ENCODE assay signal across 27 cellular contexts in the genomic region with DNA sequence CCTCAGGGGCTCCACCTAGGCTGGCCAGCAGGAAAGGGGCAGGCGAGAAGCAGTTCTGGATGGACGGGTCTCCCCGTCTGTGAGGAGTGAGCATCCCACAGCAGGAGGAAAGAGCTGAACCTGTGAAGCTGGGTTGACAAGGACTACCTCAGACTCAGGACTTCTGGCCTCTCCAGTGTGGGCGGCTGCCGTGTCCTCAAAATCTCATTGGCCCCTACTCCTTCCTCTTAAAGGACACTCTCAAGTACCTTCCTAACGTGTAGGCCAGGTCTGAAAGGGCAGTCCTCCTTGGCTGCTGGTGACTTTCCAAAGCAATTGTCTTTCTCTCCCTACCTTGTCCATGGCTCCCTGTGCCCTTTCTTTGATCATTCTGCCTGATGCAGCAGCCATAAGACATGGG.
DNase-seq lines count a peak whose midpoint lies in the region; ATAC-seq, FAIRE-seq and TF ChIP-seq lines count a peak whose summit lies in the region.
"Had no signal": no experiment of that assay in that cellular context is flagged by ENCODE, and none has a peak within 500 bp of the region (broad histone marks: within the 10 kb centered on the region; RNA-seq: fewer than 3 reads in every experiment).

No MANE protein-coding gene starts in this region.

- H3K9me1 ChIP-seq in K562 (ENCODE audit: control insufficient read depth, insufficient read depth, low read length): no peaks in the 10 kb centered on the region

- H3K9me3 Mint-ChIP-seq in T-helper 2 cell treated with Interferon-gamma antibody and Interleukin-4, amounts not matched to agents 5 μg/mL and 100 μg/mL, for 36 hours: no peaks in the 10 kb centered on the region
- H3K9me3 Mint-ChIP-seq: activated naive CD4-positive, alpha-beta T cell treated with anti-CD3 and anti-CD28 coated beads, Interleukin-2, amount 50 U/mL, for 72 hours; CD8-positive, alpha-beta memory T cell; mesothelial cell of epicardium; naive thymus-derived CD8-positive, alpha-beta T cell; stimulated activated naive B cell treated with anti-CD40 and anti-IgM and Interleukin-4, amounts not matched to agents 10 μg/mL and 1 μg/mL and 100 μg/mL, for 72 hours had no signal

- TF ChIP-seq EP300 in A549 (IDR thresholded peaks at IDR 0.05): no peak
- TF ChIP-seq EP300 in K562 (IDR thresholded peaks at IDR 0.05; ENCODE audit: low read length): no peak
- no peak for TF ChIP-seq EP300 in sigmoid colon (IDR thresholded peaks at IDR 0.05)

- no peaks in the 10 kb centered on the region for H3K36me3 Mint-ChIP-seq in T-helper 2 cell treated with Interferon-gamma antibody and Interleukin-4, amounts not matched to agents 5 μg/mL and 100 μg/mL, for 36 hours (ENCODE audit: low read depth)
- H3K36me3 Mint-ChIP-seq: activated naive CD4-positive, alpha-beta T cell treated with anti-CD3 and anti-CD28 coated beads, Interleukin-2, amount 50 U/mL, for 72 hours; CD8-positive, alpha-beta memory T cell; naive thymus-derived CD8-positive, alpha-beta T cell; stimulated activated naive B cell treated with anti-CD40 and anti-IgM and Interleukin-4, amounts not matched to agents 10 μg/mL and 1 μg/mL and 100 μg/mL, for 72 hours had no signal

- no peaks in the 10 kb centered on the region for H3K36me3 ChIP-seq in K562 (ENCODE audit: control insufficient read depth, insufficient read depth, low read length)
- H3K36me3 ChIP-seq in left lung: no peaks in the 10 kb centered on the region
- H3K36me3 ChIP-seq in sigmoid colon: no peaks in the 10 kb centered on the region
- H3K36me3 ChIP-seq: brain microvascular endothelial cell had no signal

- H3K9me3 ChIP-seq in A549 (no peaks in the 10 kb centered on the region), K562 (replicated peaks; ENCODE audit: control insufficient read depth, insufficient read depth, low read depth, low read length) (no peaks in the 10 kb centered on the region), left lung (no peaks in the 10 kb centered on the region), sigmoid colon (no peaks in the 10 kb centered on the region)

- POLR2A ChIA-PET in A549 (lab: Yijun Ruan, JAX): no interaction called here
- POLR2A ChIA-PET in K562 (lab: Yijun Ruan, JAX): interaction anchor here (0.6 to 1.0 kb wide), 2 partner anchors 24 to 224 kb away, joined by 3 to 4 read pairs; no protein-coding TSS in a partner anchor

- CTCF ChIA-PET in A549 (lab: Yijun Ruan, JAX): interaction anchor here (0.6 to 2.5 kb wide), 5 partner anchors 9 to 111 kb away, joined by 3 to 8 read pairs (median 4); no protein-coding TSS in a partner anchor
- CTCF ChIA-PET in K562 (lab: Yijun Ruan, JAX; ENCODE audit: low intra/inter-chr PET ratio): no interaction called here

- ATAC-seq in A549 (peak; percentile 24 to 30; a peak in 1 of 6 replicates), K562 (peak; percentile 46), left lung (peak; percentile 67), HG02852 (IDR thresholded peaks at IDR 0.05; ENCODE audit: unreplicated experiment) (no peak)
- ATAC-seq: activated CD4-positive, alpha-beta T cell treated with anti-CD3 and anti-CD28 coated beads for 36 hours; activated naive CD4-positive, alpha-beta T cell treated with anti-CD3 and anti-CD28 coated beads, Interleukin-2, amount 50 U/mL, for 72 hours; naive thymus-derived CD8-positive, alpha-beta T cell; Panc1; stimulated activated naive B cell treated with anti-CD40 and anti-IgM and Interleukin-4, amounts not matched to agents 10 μg/mL and 1 μg/mL and 100 μg/mL, for 72 hours had no signal

- H2AFZ ChIP-seq in K562 (ENCODE audit: low read depth, low read length): no peak overlapping the region

- H3K4me1 Mint-ChIP-seq in T-helper 2 cell treated with Interferon-gamma antibody and Interleukin-4, amounts not matched to agents 5 μg/mL and 100 μg/mL, for 36 hours (ENCODE audit: low read depth): no peaks in the 10 kb centered on the region
- H3K4me1 Mint-ChIP-seq: activated CD4-positive, alpha-beta T cell treated with anti-CD3 and anti-CD28 coated beads for 36 hours; CD8-positive, alpha-beta memory T cell; naive thymus-derived CD8-positive, alpha-beta T cell had no signal

- H3K4me2 ChIP-seq in A549: no peak overlapping the region
- H3K4me2 ChIP-seq in K562 (ENCODE audit: insufficient read depth, low read length): no peak overlapping the region

- in situ Hi-C loops in K562 (cut with MboI): no loop called here

- no peak overlapping the region for H3K4me3 ChIP-seq in A549
- no peak overlapping the region for H3K4me3 ChIP-seq in K562
- no peak overlapping the region for H3K4me3 ChIP-seq in left lung
- H3K4me3 ChIP-seq in sigmoid colon: no peak overlapping the region

- no peak overlapping the region for H3K27ac Mint-ChIP-seq in T-helper 2 cell treated with Interferon-gamma antibody and Interleukin-4, amounts not matched to agents 5 μg/mL and 100 μg/mL, for 36 hours
- H3K27ac Mint-ChIP-seq: activated CD4-positive, alpha-beta T cell treated with anti-CD3 and anti-CD28 coated beads for 36 hours; activated naive CD4-positive, alpha-beta T cell treated with anti-CD3 and anti-CD28 coated beads, Interleukin-2, amount 50 U/mL, for 72 hours; CD8-positive, alpha-beta memory T cell; mesothelial cell of epicardium; stimulated activated naive B cell treated with anti-CD40 and anti-IgM and Interleukin-4, amounts not matched to agents 10 μg/mL and 1 μg/mL and 100 μg/mL, for 72 hours had no signal

- no peaks in the 10 kb centered on the region for H3K79me2 ChIP-seq in K562 (ENCODE audit: control insufficient read depth, insufficient read depth, low read length)

- no peak for DNase-seq in A549 (ENCODE audit: low read depth in 1 of 2, low spot score in 1 of 2)
- no peak for DNase-seq in K562 (ENCODE audit: extremely low read depth in 1 of 4, low spot score in 3 of 4)
- no peak for DNase-seq in left lung
- DNase-seq in sigmoid colon: no peak
- no peak for DNase-seq in activated T-cell treated with anti-CD3 and anti-CD28 coated beads for 4 hours
- no peak for DNase-seq in RPMI8226
- DNase-seq in T-helper 2 cell treated with Interferon-gamma antibody and Interleukin-4, amounts not matched to agents 5 μg/mL and 100 μg/mL, for 36 hours (ENCODE audit: low spot score): no peak
- DNase-seq: activated CD4-positive, alpha-beta T cell treated with anti-CD3 and anti-CD28 coated beads for 36 hours; activated CD8-positive, alpha-beta memory T cell treated with anti-CD3 and anti-CD28 coated beads for 24 hours; amygdala; brain microvascular endothelial cell; CD8-positive, alpha-beta memory T cell; DMS 273 treated with DMSO at 0.1 percent for 48 hours; effector CD4-positive, alpha-beta T cell; H7; KG1; naive thymus-derived CD8-positive, alpha-beta T cell; NCI-H1436 treated with DMSO at 0.1 percent for 48 hours; NCI-H345; stimulated activated naive B cell treated with anti-CD40 and anti-IgM and Interleukin-4, amounts not matched to agents 10 μg/mL and 1 μg/mL and 100 μg/mL, for 72 hours; T1000 had no signal

- no peak for TF ChIP-seq POLR2A in A549 (IDR thresholded peaks at IDR 0.05; ENCODE audit: low read length)
- no peak for TF ChIP-seq POLR2A in K562 (conservative IDR thresholded peaks at IDR 0.05)
- no peak for TF ChIP-seq POLR2A in sigmoid colon (IDR thresholded peaks at IDR 0.05)

- H3K27me3 ChIP-seq in K562 (ENCODE audit: control insufficient read depth in 2 of 2, insufficient read depth in 2 of 2, low read length in 2 of 2) (peaks cover 10 to 26% of the 10 kb centered on the region in 2 experiments; a peak in 4 of 5 replicates), left lung (no peaks in the 10 kb centered on the region), sigmoid colon (no peaks in the 10 kb centered on the region)
- H3K27me3 ChIP-seq: brain microvascular endothelial cell had no signal

- 89% methylated on average over 6 of the region's 6 CpGs for WGBS in A549 (ENCODE audit: missing lambda C conversion rate)
- 17% methylated on average over 6 of the region's 6 CpGs for WGBS in K562 (ENCODE audit: insufficient coverage, low coverage, missing lambda C conversion rate)
- WGBS in sigmoid colon, 2 donors: 88 to 90% methylated on average over 6 of the region's 6 CpGs

- FAIRE-seq in A549 (lab: Jason Lieb, UNC) (no peak), K562 (lab: Jason Lieb, UNC) (no peak)
- FAIRE-seq: HTR-8/SVneo had no signal

- H3K9ac ChIP-seq in K562 (ENCODE audit: insufficient read depth in 1 of 2, low read depth in 2 of 2, low read length in 2 of 2): no peak overlapping the region

- H3K27ac ChIP-seq in A549 (no peak overlapping the region), K562 (ENCODE audit: extremely low read depth, low read depth, low read length) (no peak overlapping the region), left lung (peak overlapping the region in 1 of 2 donors; percentile 58), sigmoid colon (peak overlapping the region; percentile 91 to 97 (median 96))
- H3K27ac ChIP-seq: brain microvascular endothelial cell, VCaP had no signal

- no peaks in the 10 kb centered on the region for H3K4me1 ChIP-seq in A549
- H3K4me1 ChIP-seq in K562 (replicated peaks in 1 of 2; ENCODE audit: control insufficient read depth in 2 of 2, insufficient read depth in 2 of 2, low read length in 2 of 2): no peaks in the 10 kb centered on the region
- H3K4me1 ChIP-seq in left lung: peaks cover 11 to 58% of the 10 kb centered on the region in 2 donors
- peaks cover 0 to 97% (median 87%) of the 10 kb centered on the region in 4 donors for H3K4me1 ChIP-seq in sigmoid colon

- BruUV-seq in K562 (replicated peaks; lab: Mats Ljungman, UMichigan): no TSS peak

- H3K4me3 Mint-ChIP-seq in T-helper 2 cell treated with Interferon-gamma antibody and Interleukin-4, amounts not matched to agents 5 μg/mL and 100 μg/mL, for 36 hours: no peak overlapping the region
- H3K4me3 Mint-ChIP-seq: activated CD4-positive, alpha-beta T cell treated with anti-CD3 and anti-CD28 coated beads for 36 hours; CD8-positive, alpha-beta memory T cell; mesothelial cell of epicardium; naive thymus-derived CD8-positive, alpha-beta T cell; stimulated activated naive B cell treated with anti-CD40 and anti-IgM and Interleukin-4, amounts not matched to agents 10 μg/mL and 1 μg/mL and 100 μg/mL, for 72 hours had no signal

- no peak for TF ChIP-seq RAD21 in A549 (conservative IDR thresholded peaks at IDR 0.05 in 1 of 2, IDR thresholded peaks at IDR 0.05 in 1 of 2)
- TF ChIP-seq RAD21 in K562 (CRISPR knock-in tag; conservative IDR thresholded peaks at IDR 0.05 in 1 of 2, IDR thresholded peaks at IDR 0.05 in 1 of 2): no peak

- H4K20me1 ChIP-seq in K562 (replicated peaks; ENCODE audit: control insufficient read depth, insufficient read depth, low read length): no peaks in the 10 kb centered on the region

- intact Hi-C loops in K562 (cut with micrococcal nuclease): no loop called here
- intact Hi-C loops in left lung (cut with DNase I): no loop called here
- intact Hi-C loops in sigmoid colon (cut with DNase I): no loop called here

- H3K27me3 Mint-ChIP-seq in T-helper 2 cell treated with Interferon-gamma antibody and Interleukin-4, amounts not matched to agents 5 μg/mL and 100 μg/mL, for 36 hours (ENCODE audit: low read depth): peaks cover 1% of the 10 kb centered on the region
- H3K27me3 Mint-ChIP-seq: activated CD4-positive, alpha-beta T cell treated with anti-CD3 and anti-CD28 coated beads for 36 hours had no signal

- TF ChIP-seq CTCF in A549 (IDR thresholded peaks at IDR 0.05) (no peak), K562 (IDR thresholded peaks at IDR 0.05 in 2 of 3, conservative IDR thresholded peaks at IDR 0.05 in 1 of 3; ENCODE audit: insufficient read depth in 2 of 3, low read depth in 1 of 3, low read length in 3 of 3) (no peak), left lung (IDR thresholded peaks at IDR 0.05) (no peak), sigmoid colon (IDR thresholded peaks at IDR 0.05) (no peak)

Comparison
In these comparisons a context has a peak if more than half of its experiments do, and no peak if none do; other contexts are left out.
1. H3K27ac ChIP-seq: peak in sigmoid colon (4 of 4); none in A549 (0 of 2) and K562 (single experiment).